12 cellular contexts compared by ENCODE assay signal in genomic region chr4:142408003-142408441, GRCh38.
DNase-seq lines count a peak whose midpoint lies in the region; ATAC-seq, FAIRE-seq and TF ChIP-seq lines count a peak whose summit lies in the region.
"Had no signal": no experiment of that assay in that cellular context is flagged by ENCODE, and none has a peak within 500 bp of the region (broad histone marks: within the 10 kb centered on the region; RNA-seq: fewer than 3 reads in every experiment).

No MANE protein-coding gene starts in this region.

- ATAC-seq in CD4-positive, CD25-positive, alpha-beta regulatory T cell (ENCODE audit: low read depth in 2 of 2), result no peak
- ATAC-seq in activated naive CD8-positive, alpha-beta T cell treated with anti-CD3 and anti-CD28 coated beads, Interleukin-2, amount 50 U/mL, for 24 hours, result no peak

- DNase-seq in CD4-positive, CD25-positive, alpha-beta regulatory T cell, result no peak
- DNase-seq in HS-5 (ENCODE audit: low read depth) (peak; percentile 93), OCI-LY7 (ENCODE audit: low spot score) (no peak), germinal center (ENCODE audit: low spot score) (no peak), A673 (ENCODE audit: low spot score) (no peak)
- DNase-seq in activated naive CD8-positive, alpha-beta T cell treated with anti-CD3 and anti-CD28 coated beads, Interleukin-2, amount 50 U/mL, for 24 hours, result no peak
- DNase-seq in stimulated activated CD4-positive, alpha-beta T cell treated with anti-CD3 and anti-CD28 coated beads, Interleukin-4, amount 100 ng/mL, for 1 hour, result no peak
- DNase-seq: DMS 273 treated with DMSO at 0.1 percent for 48 hours, NCI-H1930 had no signal

- no peaks in the 10 kb centered on the region for H4K20me1 ChIP-seq in OCI-LY7 (ENCODE audit: insufficient read depth, low read length)

- no peaks in the 10 kb centered on the region for H3K36me3 ChIP-seq in CD4-positive, CD25-positive, alpha-beta regulatory T cell (ENCODE audit: control insufficient read depth, insufficient read depth, low read length)
- H3K36me3 ChIP-seq in OCI-LY7 (ENCODE audit: insufficient read depth, low read length), result no peaks in the 10 kb centered on the region
- H3K36me3 ChIP-seq in A673 (ENCODE audit: insufficient read depth, low read length, poor library complexity, severe bottlenecking), result no peaks in the 10 kb centered on the region
- H3K36me3 ChIP-seq: HAP-1 had no signal

- CTCF ChIA-PET in OCI-LY7 (lab: Charles Lee; ENCODE audit: unreplicated experiment) (no interaction called here), A673 (lab: Charles Lee) (no interaction called here)

- intact Hi-C loops in OCI-LY7 (cut with micrococcal nuclease; ENCODE audit: unreplicated experiment), result no loop called here
- intact Hi-C loops in A673 (cut with micrococcal nuclease; ENCODE audit: unreplicated experiment), result loop anchor here (5.0 kb wide), 1 partner anchor 41 kb away; no protein-coding TSS in a partner anchor

- peaks cover 45% of the 10 kb centered on the region for H3K4me1 ChIP-seq in CD4-positive, CD25-positive, alpha-beta regulatory T cell (ENCODE audit: control insufficient read depth, insufficient read depth, low read length, poor library complexity, severe bottlenecking)
- H3K4me1 ChIP-seq in OCI-LY7 (ENCODE audit: insufficient read depth, low read length, poor library complexity, severe bottlenecking) (no peaks in the 10 kb centered on the region), A673 (ENCODE audit: insufficient read depth, low read length, poor library complexity, severe bottlenecking) (peaks cover 50% of the 10 kb centered on the region)

- no peaks in the 10 kb centered on the region for H3K79me2 ChIP-seq in OCI-LY7 (ENCODE audit: insufficient read depth, low read depth, low read length)

- no peaks in the 10 kb centered on the region for H3K36me3 Mint-ChIP-seq in CD4-positive, CD25-positive, alpha-beta regulatory T cell
- H3K36me3 Mint-ChIP-seq in activated naive CD8-positive, alpha-beta T cell treated with anti-CD3 and anti-CD28 coated beads, Interleukin-2, amount 50 U/mL, for 24 hours (ENCODE audit: low read depth), result peaks cover 2% of the 10 kb centered on the region

- peak overlapping the region in 1 of 3 donors; percentile 20 for H3K27ac Mint-ChIP-seq in CD4-positive, CD25-positive, alpha-beta regulatory T cell
- peak overlapping the region; percentile 99 for H3K27ac Mint-ChIP-seq in activated naive CD8-positive, alpha-beta T cell treated with anti-CD3 and anti-CD28 coated beads, Interleukin-2, amount 50 U/mL, for 24 hours

- BruUV-seq in OCI-LY7 (replicated peaks; lab: Mats Ljungman, UMichigan) (no TSS peak), A673 (replicated peaks; lab: Mats Ljungman, UMichigan) (no TSS peak)

- peak overlapping the region; percentile 93 for H3K4me3 ChIP-seq in CD4-positive, CD25-positive, alpha-beta regulatory T cell (ENCODE audit: low read depth, low read length)
- H3K4me3 ChIP-seq in OCI-LY7 (ENCODE audit: low read depth, low read length, poor library complexity, severe bottlenecking) (no peak overlapping the region), A673 (ENCODE audit: low read depth, low read length, poor library complexity, severe bottlenecking) (no peak overlapping the region)
- H3K4me3 ChIP-seq: coronary artery, HAP-1 had no signal

- peak; percentile 21 for FAIRE-seq in islet of Langerhans (lab: Jason Lieb, UNC)

- peak overlapping the region; percentile 79 for H3K27ac ChIP-seq in CD4-positive, CD25-positive, alpha-beta regulatory T cell (ENCODE audit: insufficient read depth, low read length, poor library complexity, severe bottlenecking)
- H3K27ac ChIP-seq in OCI-LY7 (ENCODE audit: low read depth, low read length, poor library complexity, severe bottlenecking) (no peak overlapping the region), A673 (ENCODE audit: low read depth, low read length, poor library complexity, severe bottlenecking) (no peak overlapping the region)
- H3K27ac ChIP-seq: coronary artery had no signal

- TF ChIP-seq CTCF in OCI-LY7 (conservative IDR thresholded peaks at IDR 0.05; ENCODE audit: low read length), result no peak
- TF ChIP-seq CTCF in A673 (conservative IDR thresholded peaks at IDR 0.05; ENCODE audit: low read depth, low read length), result no peak

- H3K4me2 ChIP-seq in OCI-LY7 (ENCODE audit: low read length), result no peak overlapping the region

- peaks cover 24 to 57% (median 28%) of the 10 kb centered on the region in 4 donors for H3K4me1 Mint-ChIP-seq in CD4-positive, CD25-positive, alpha-beta regulatory T cell
- H3K4me1 Mint-ChIP-seq in activated naive CD8-positive, alpha-beta T cell treated with anti-CD3 and anti-CD28 coated beads, Interleukin-2, amount 50 U/mL, for 24 hours, result peaks cover 63% of the 10 kb centered on the region

- H3K9me3 Mint-ChIP-seq in CD4-positive, CD25-positive, alpha-beta regulatory T cell, result no peaks in the 10 kb centered on the region
- no peaks in the 10 kb centered on the region for H3K9me3 Mint-ChIP-seq in activated naive CD8-positive, alpha-beta T cell treated with anti-CD3 and anti-CD28 coated beads, Interleukin-2, amount 50 U/mL, for 24 hours

- no peak overlapping the region for H2AFZ ChIP-seq in OCI-LY7 (ENCODE audit: low read length)

- no peaks in the 10 kb centered on the region for H3K27me3 ChIP-seq in CD4-positive, CD25-positive, alpha-beta regulatory T cell (ENCODE audit: control insufficient read depth, insufficient read depth, low read length)
- H3K27me3 ChIP-seq in A673 (replicated peaks; ENCODE audit: insufficient read depth, low read depth, low read length, poor library complexity), result no peaks in the 10 kb centered on the region

- H3K27me3 Mint-ChIP-seq in CD4-positive, CD25-positive, alpha-beta regulatory T cell, result no peaks in the 10 kb centered on the region
- no peaks in the 10 kb centered on the region for H3K27me3 Mint-ChIP-seq in activated naive CD8-positive, alpha-beta T cell treated with anti-CD3 and anti-CD28 coated beads, Interleukin-2, amount 50 U/mL, for 24 hours

- H3K9me3 ChIP-seq in CD4-positive, CD25-positive, alpha-beta regulatory T cell (ENCODE audit: control insufficient read depth in 2 of 2, low read length in 2 of 2), result no peaks in the 10 kb centered on the region
- no peaks in the 10 kb centered on the region for H3K9me3 ChIP-seq in OCI-LY7 (ENCODE audit: low read length)
- H3K9me3 ChIP-seq in A673 (ENCODE audit: low read depth, low read length, poor library complexity, severe bottlenecking), result no peaks in the 10 kb centered on the region
- H3K9me3 ChIP-seq: HAP-1 had no signal

- H3K9me2 ChIP-seq in OCI-LY7 (ENCODE audit: insufficient read depth, low read length), result no peaks in the 10 kb centered on the region

- POLR2A ChIA-PET in OCI-LY7 (lab: Charles Lee) (no interaction called here), A673 (lab: Charles Lee; ENCODE audit: low non-redundant PET) (no interaction called here)

- peak overlapping the region in 1 of 4 donors; percentile 51 for H3K4me3 Mint-ChIP-seq in CD4-positive, CD25-positive, alpha-beta regulatory T cell
- H3K4me3 Mint-ChIP-seq in activated naive CD8-positive, alpha-beta T cell treated with anti-CD3 and anti-CD28 coated beads, Interleukin-2, amount 50 U/mL, for 24 hours, result no peak overlapping the region
